Comparison of ENCODE assay signal across 8 cellular contexts in the genomic region with DNA sequence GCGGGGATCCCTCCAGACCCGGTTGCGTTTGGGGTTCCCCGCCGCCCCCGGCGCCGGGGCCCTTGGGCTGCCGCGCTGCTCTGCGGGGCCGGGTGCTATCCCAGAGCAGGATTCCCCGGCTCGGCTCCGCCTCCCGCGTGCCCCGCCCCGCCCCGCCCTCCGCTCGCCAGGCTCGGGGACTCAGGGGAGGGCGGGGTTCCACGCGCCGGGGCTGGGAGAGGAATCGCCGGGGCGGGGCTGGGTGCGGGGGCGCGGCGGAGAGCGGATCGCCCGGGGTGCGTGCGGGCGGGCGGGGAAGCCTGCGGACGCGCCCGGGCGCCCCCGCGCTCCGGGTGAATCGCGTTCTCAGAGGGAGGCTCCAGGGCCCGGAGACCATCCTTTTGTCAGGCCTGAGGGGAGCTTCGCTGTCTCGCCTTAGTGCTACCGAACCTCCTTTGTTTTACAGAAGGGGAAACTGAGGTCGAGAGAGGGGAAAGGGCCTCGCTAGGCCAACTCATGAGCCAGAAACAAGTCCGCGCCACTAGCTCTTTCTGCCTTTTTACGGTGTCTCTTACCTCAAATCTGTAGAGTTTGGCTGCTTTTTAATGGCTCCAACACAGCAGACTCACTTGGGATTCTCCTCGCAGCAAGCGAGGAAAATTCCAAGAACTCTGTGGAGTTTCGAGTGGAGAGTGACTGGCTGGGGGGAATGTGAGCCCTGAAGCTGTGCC. TPM values are rescaled to one million over a fixed set of nuclear protein-coding genes. Genes with fewer than 3 reads are reported as not detected.
DNase-seq lines count a peak whose midpoint lies in the region; ATAC-seq and TF ChIP-seq lines count a peak whose summit lies in the region.

A gene (minus strand): TSS at position 82 of the 710 bp plus-strand sequence. CDS start 260 bp downstream, outside the sequence.

- H3K36me3 Mint-ChIP-seq in activated naive CD8-positive, alpha-beta T cell, result no peaks in the 10 kb centered on the region

- H3K36me3 ChIP-seq in cardiac muscle cell, result no peaks in the 10 kb centered on the region
- H3K36me3 ChIP-seq in ovary, result no peaks in the 10 kb centered on the region
- no peaks in the 10 kb centered on the region for H3K36me3 ChIP-seq in thoracic aorta

- peak within 1 kb of the TSS; percentile 78 for H3K4me3 Mint-ChIP-seq in activated naive CD8-positive, alpha-beta T cell

- H3K4me3 ChIP-seq in AG04449 (ENCODE audit: low read depth, low read length), result peak within 1 kb of the TSS; percentile 75
- peak within 1 kb of the TSS; percentile 53 for H3K4me3 ChIP-seq in cardiac muscle cell
- peak within 1 kb of the TSS; percentile 54 for H3K4me3 ChIP-seq in ovary
- peak within 1 kb of the TSS; percentile 80 for H3K4me3 ChIP-seq in thoracic aorta

- H3K9me3 ChIP-seq in cardiac muscle cell (ENCODE audit: low read depth) (no peaks in the 10 kb centered on the region), ovary (no peaks in the 10 kb centered on the region), thoracic aorta (no peaks in the 10 kb centered on the region)

- DNase-seq in AG04449 (ENCODE audit: low read depth, low spot score), result no peak
- DNase-seq in cardiac muscle cell (ENCODE audit: low read depth in 1 of 2, low spot score in 1 of 2), result peak; percentile 79 to 82
- DNase-seq in ovary, result peak; percentile 68 to 83 (median 79)
- peak; percentile 41 for DNase-seq in thoracic aorta (ENCODE audit: low spot score)

- CTCF ChIA-PET in AG04449 (lab: Yijun Ruan, JAX), result interaction anchor here (1.1 to 9.1 kb wide), 13 partner anchors 16 to 287 kb away, joined by 3 to 239 read pairs (median 15); no protein-coding TSS in a partner anchor

- TF ChIP-seq CTCF in AG04449 (IDR thresholded peaks at IDR 0.05; ENCODE audit: insufficient read depth, low read length, missing control alignments) (no peak), cardiac muscle cell (IDR thresholded peaks at IDR 0.05; ENCODE audit: low read depth, low read length) (no peak), ovary (IDR thresholded peaks at IDR 0.05) (no peak), thoracic aorta (IDR thresholded peaks at IDR 0.05) (no peak)

- ATAC-seq in GM19025 (IDR thresholded peaks at IDR 0.05; ENCODE audit: low read depth, unreplicated experiment), result peak; percentile 82
- peak; percentile 65 for ATAC-seq in HG03457 (IDR thresholded peaks at IDR 0.05; ENCODE audit: unreplicated experiment)
- ATAC-seq in SK-N-SH treated with all-trans-retinoic acid at 6 μM for 48 hours, result peak; percentile 81
- ATAC-seq in thoracic aorta (ENCODE audit: insufficient number of reproducible peaks, low FRiP score, low read depth), result no peak

- WGBS in ovary, 3 donors, result 1 to 4% (median 2%) methylated on average over 25 to 61 of the region's 63 CpGs

- H3K4me1 ChIP-seq in cardiac muscle cell (ENCODE audit: low read depth) (no peaks in the 10 kb centered on the region), ovary (ENCODE audit: insufficient read depth) (no peaks in the 10 kb centered on the region), thoracic aorta (ENCODE audit: control insufficient read depth in 1 of 2, low read depth in 2 of 2) (peaks cover 9 to 20% of the 10 kb centered on the region in 2 donors)

- H3K27ac ChIP-seq in cardiac muscle cell, result no peak within 1 kb of the TSS
- no peak within 1 kb of the TSS for H3K27ac ChIP-seq in ovary
- no peak within 1 kb of the TSS for H3K27ac ChIP-seq in thoracic aorta

- H3K9me3 Mint-ChIP-seq in activated naive CD8-positive, alpha-beta T cell (ENCODE audit: low read depth), result no peaks in the 10 kb centered on the region

- TF ChIP-seq EP300 in ovary (IDR thresholded peaks at IDR 0.05), result no peak

- intact Hi-C loops in ovary (cut with DNase I), result loop anchor here in 3 of 4 donors (5.0 to 10.0 kb wide), 3 partner anchors 268 to 431 kb away; no protein-coding TSS in a partner anchor

- TF ChIP-seq POLR2A in ovary (IDR thresholded peaks at IDR 0.05), result no peak

- H3K27ac Mint-ChIP-seq in activated naive CD8-positive, alpha-beta T cell, result no peak within 1 kb of the TSS

- POLR2A ChIA-PET in AG04449 (lab: Yijun Ruan, JAX), result interaction anchor here (0.6 to 1.5 kb wide), 3 partner anchors 162 to 564 kb away, joined by 3 to 6 read pairs (median 3); a partner anchor contains a TSS

- peaks cover 83% of the 10 kb centered on the region for H3K27me3 ChIP-seq in cardiac muscle cell
- no peaks in the 10 kb centered on the region for H3K27me3 ChIP-seq in ovary
- peaks cover 6% of the 10 kb centered on the region for H3K27me3 ChIP-seq in thoracic aorta (replicated peaks; ENCODE audit: insufficient read depth)

- peaks cover 19% of the 10 kb centered on the region for H3K4me1 Mint-ChIP-seq in activated naive CD8-positive, alpha-beta T cell (ENCODE audit: low read depth)

- H3K27me3 Mint-ChIP-seq in activated naive CD8-positive, alpha-beta T cell, result peaks cover 59% of the 10 kb centered on the region

TF ChIP-seq in SK-N-SH treated with all-trans-retinoic acid at 6 μM for 48 hours, 23 proteins besides CTCF, POLR2A, EP300 and RAD21:
- TF ChIP-seq OSR1 (CRISPR knock-in tag; IDR thresholded peaks at IDR 0.05), result no peak
- TF ChIP-seq ESRRG (CRISPR knock-in tag; IDR thresholded peaks at IDR 0.05), result no peak
- no peak for TF ChIP-seq ZFP30 (CRISPR knock-in tag; IDR thresholded peaks at IDR 0.05)
- TF ChIP-seq ZNF8 (CRISPR knock-in tag; IDR thresholded peaks at IDR 0.05), result no peak
- TF ChIP-seq, protein P1, sequence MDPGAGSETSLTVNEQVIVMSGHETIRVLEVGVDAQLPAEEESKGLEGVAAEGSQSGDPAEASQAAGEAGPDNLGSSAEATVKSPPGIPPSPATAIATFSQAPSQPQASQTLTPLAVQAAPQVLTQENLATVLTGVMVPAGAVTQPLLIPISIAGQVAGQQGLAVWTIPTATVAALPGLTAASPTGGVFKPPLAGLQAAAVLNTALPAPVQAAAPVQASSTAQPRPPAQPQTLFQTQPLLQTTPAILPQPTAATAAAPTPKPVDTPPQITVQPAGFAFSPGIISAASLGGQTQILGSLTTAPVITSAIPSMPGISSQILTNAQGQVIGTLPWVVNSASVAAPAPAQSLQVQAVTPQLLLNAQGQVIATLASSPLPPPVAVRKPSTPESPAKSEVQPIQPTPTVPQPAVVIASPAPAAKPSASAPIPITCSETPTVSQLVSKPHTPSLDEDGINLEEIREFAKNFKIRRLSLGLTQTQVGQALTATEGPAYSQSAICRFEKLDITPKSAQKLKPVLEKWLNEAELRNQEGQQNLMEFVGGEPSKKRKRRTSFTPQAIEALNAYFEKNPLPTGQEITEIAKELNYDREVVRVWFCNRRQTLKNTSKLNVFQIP (CRISPR knock-in tag; IDR thresholded peaks at IDR 0.05; ENCODE audit: borderline replicate concordance, low read depth), result no peak
- TF ChIP-seq GLIS3 (CRISPR knock-in tag; IDR thresholded peaks at IDR 0.05), result no peak

RNA-seq across cellular contexts. Expression of the gene that starts here (rescaled TPM):
- total RNA-seq in cardiac muscle cell (0.83 and 2.2 TPM in 2 replicates), ovary (1 to 10 TPM in 6 of 7 donors, not detected in 1; 1.2 to 5.7 (median 2.9) TPM), thoracic aorta (1 to 10 TPM in 1 of 2 donors, under 1 TPM in 1; 0.41 to 2.2 TPM)
- polyA plus RNA-seq in cardiac muscle cell (3.4 and 3.5 TPM in 2 replicates), ovary (1 to 10 TPM in 1 of 2 donors, under 1 TPM in 1; 0.98 to 3.2 TPM)
